Comparison of ENCODE assay signal across 19 cellular contexts in genomic region chr14:71029236-71029781, GRCh38.
A peak's percentile ranks its signal among the peaks of the same experiment; 100 is the strongest.
DNase-seq lines count a peak whose midpoint lies in the region; ATAC-seq and TF ChIP-seq lines count a peak whose summit lies in the region.
"Had no signal": no experiment of that assay in that cellular context is flagged by ENCODE, and none has a peak within 500 bp of the region (broad histone marks: within the 10 kb centered on the region; RNA-seq: fewer than 3 reads in every experiment).

No MANE protein-coding gene starts in this region.

- H3K4me3 Mint-ChIP-seq in stimulated activated naive CD8-positive, alpha-beta T cell treated with anti-CD3 and anti-CD28 coated beads, Interleukin-15, Interleukin-2, amounts not matched to agents 100 ng/mL and 50 ng/mL, for 24 hours: no peak overlapping the region
- no peak overlapping the region for H3K4me3 Mint-ChIP-seq in stimulated activated effector memory CD8-positive, alpha-beta T cell treated with anti-CD3 and anti-CD28 coated beads, Interleukin-12 subunit alpha, Interleukin-12 subunit beta, amount 100 ng/mL, for 72 hours
- H3K4me3 Mint-ChIP-seq: GM23338 had no signal

- H3K36me3 Mint-ChIP-seq in stimulated activated naive CD8-positive, alpha-beta T cell treated with anti-CD3 and anti-CD28 coated beads, Interleukin-15, Interleukin-2, amounts not matched to agents 100 ng/mL and 50 ng/mL, for 24 hours (ENCODE audit: low read depth): peaks cover 55% of the 10 kb centered on the region
- H3K36me3 Mint-ChIP-seq in stimulated activated effector memory CD8-positive, alpha-beta T cell treated with anti-CD3 and anti-CD28 coated beads, Interleukin-12 subunit alpha, Interleukin-12 subunit beta, amount 100 ng/mL, for 72 hours: peaks cover 98% of the 10 kb centered on the region

- no peaks in the 10 kb centered on the region for H3K9me2 ChIP-seq in HCT116 (ENCODE audit: insufficient read depth)

- TF ChIP-seq RAD21 in HCT116 (IDR thresholded peaks at IDR 0.05; ENCODE audit: low read depth): no peak

- no peak for TF ChIP-seq CTCF in HCT116 (IDR thresholded peaks at IDR 0.05 in 2 of 3, conservative IDR thresholded peaks at IDR 0.05 in 1 of 3; ENCODE audit: borderline replicate concordance in 1 of 3, insufficient read depth in 1 of 3, low read depth in 2 of 3, low read length in 2 of 3)

- no peak for ATAC-seq in stimulated activated naive CD8-positive, alpha-beta T cell treated with anti-CD3 and anti-CD28 coated beads, Interleukin-15, Interleukin-2, amounts not matched to agents 100 U/mL and 50 U/mL, for 24 hours
- ATAC-seq in HCT116 (peak; percentile 63), GM19351 (IDR thresholded peaks at IDR 0.05; ENCODE audit: unreplicated experiment) (no peak)
- no peak for ATAC-seq in stimulated activated effector memory CD8-positive, alpha-beta T cell treated with anti-CD3 and anti-CD28 coated beads, Interleukin-12 subunit alpha, Interleukin-12 subunit beta, amount 100 ng/mL, for 72 hours
- ATAC-seq: A549, GM23338 had no signal

- RAD21 ChIA-PET in HCT116 (lab: Charles Lee; ENCODE audit: low non-redundant PET in 1 of 2, low total read pairs in 2 of 2, uncharacterized antibody in 2 of 2, unreplicated experiment in 2 of 2): no interaction called here

- CTCF ChIA-PET in HCT116 (lab: Charles Lee): interaction anchor here (1.4 kb wide), 1 partner anchor 21 kb away, joined by 5 read pairs; no protein-coding TSS in a partner anchor

- H3K9me3 Mint-ChIP-seq in stimulated activated naive CD8-positive, alpha-beta T cell treated with anti-CD3 and anti-CD28 coated beads, Interleukin-15, Interleukin-2, amounts not matched to agents 100 ng/mL and 50 ng/mL, for 24 hours: no peaks in the 10 kb centered on the region
- H3K9me3 Mint-ChIP-seq in stimulated activated effector memory CD8-positive, alpha-beta T cell treated with anti-CD3 and anti-CD28 coated beads, Interleukin-12 subunit alpha, Interleukin-12 subunit beta, amount 100 ng/mL, for 72 hours: no peaks in the 10 kb centered on the region
- H3K9me3 Mint-ChIP-seq: GM23338 had no signal

- intact Hi-C loops in HCT116 (cut with micrococcal nuclease): no loop called here

- H3K27ac Mint-ChIP-seq in stimulated activated naive CD8-positive, alpha-beta T cell treated with anti-CD3 and anti-CD28 coated beads, Interleukin-15, Interleukin-2, amounts not matched to agents 100 ng/mL and 50 ng/mL, for 24 hours: peak overlapping the region; percentile 23
- H3K27ac Mint-ChIP-seq in stimulated activated effector memory CD8-positive, alpha-beta T cell treated with anti-CD3 and anti-CD28 coated beads, Interleukin-12 subunit alpha, Interleukin-12 subunit beta, amount 100 ng/mL, for 72 hours: no peak overlapping the region
- H3K27ac Mint-ChIP-seq: GM23338 had no signal

- H3K27me3 ChIP-seq in HCT116 (ENCODE audit: insufficient read depth, low read length): no peaks in the 10 kb centered on the region
- H3K27me3 ChIP-seq: BLaER1 treated with 17β-estradiol and CSF1 and Interleukin-3, amounts not matched to agents 10 nM and 100 nM had no signal

- no peaks in the 10 kb centered on the region for H3K27me3 Mint-ChIP-seq in stimulated activated naive CD8-positive, alpha-beta T cell treated with anti-CD3 and anti-CD28 coated beads, Interleukin-15, Interleukin-2, amounts not matched to agents 100 ng/mL and 50 ng/mL, for 24 hours

- no peaks in the 10 kb centered on the region for H4K20me1 ChIP-seq in HCT116 (ENCODE audit: insufficient read depth)

- no peak overlapping the region for H3K4me2 ChIP-seq in HCT116 (ENCODE audit: low read length)
- H3K4me2 ChIP-seq: A549; BLaER1 treated with 17β-estradiol and CSF1 and Interleukin-3, amounts not matched to agents 10 nM and 100 nM; GM23338 had no signal

- POLR2A ChIA-PET in HCT116 (lab: Charles Lee): no interaction called here

- no peak for TF ChIP-seq POLR2A in HCT116 (IDR thresholded peaks at IDR 0.05; ENCODE audit: borderline replicate concordance, extremely low read depth, insufficient read depth, insufficient read length)

- BruUV-seq in HCT116 (replicated peaks; lab: Mats Ljungman, UMichigan): no TSS peak

- H3K4me3 ChIP-seq in HCT116 (replicated peaks in 1 of 2; ENCODE audit: low read depth in 1 of 2, low read length in 2 of 2): no peak overlapping the region
- H3K4me3 ChIP-seq: A549; BLaER1 treated with 17β-estradiol and CSF1 and Interleukin-3, amounts not matched to agents 10 nM and 100 nM; GM23338; SK-N-MC had no signal

- H3K9ac ChIP-seq in HCT116 (ENCODE audit: low read length): no peak overlapping the region
- H3K9ac ChIP-seq: BLaER1 treated with 17β-estradiol and CSF1 and Interleukin-3, amounts not matched to agents 10 nM and 100 nM had no signal

- no peak for DNase-seq in stimulated activated naive CD8-positive, alpha-beta T cell treated with anti-CD3 and anti-CD28 coated beads, Interleukin-15, Interleukin-2, amounts not matched to agents 100 U/mL and 50 U/mL, for 24 hours
- DNase-seq in HCT116 (ENCODE audit: low read depth, low spot score): peak; percentile 7
- peak; percentile 22 for DNase-seq in iris pigment epithelial cell (ENCODE audit: low read depth)
- no peak for DNase-seq in NCI-H2081 treated with DMSO at 0.1 percent for 48 hours (lab: John Stamatoyannopoulos, UW)
- DNase-seq in stimulated activated effector memory CD8-positive, alpha-beta T cell treated with anti-CD3 and anti-CD28 coated beads, Interleukin-12 subunit alpha, Interleukin-12 subunit beta, amount 100 ng/mL, for 72 hours (ENCODE audit: low spot score in 2 of 2): no peak
- DNase-seq: COR-L47, GDM1, HCEC 1CT, NCI-H1105 treated with DMSO at 0.1 percent for 48 hours, NCI-H1694, NCI-H748 treated with DMSO at 0.1 percent for 48 hours, OCI-M1, SHP77 had no signal

- peaks cover 12 to 33% of the 10 kb centered on the region in 2 experiments for H3K4me1 ChIP-seq in HCT116 (ENCODE audit: control insufficient read depth in 1 of 2, insufficient read depth in 2 of 2, low read length in 2 of 2)
- H3K4me1 ChIP-seq: A549; BLaER1 treated with 17β-estradiol and CSF1 and Interleukin-3, amounts not matched to agents 10 nM and 100 nM had no signal

- H2AFZ ChIP-seq in HCT116 (ENCODE audit: low read depth, low read length, poor library complexity, severe bottlenecking): no peak overlapping the region
- H2AFZ ChIP-seq: GM23338 had no signal

- no peaks in the 10 kb centered on the region for H3K4me1 Mint-ChIP-seq in stimulated activated naive CD8-positive, alpha-beta T cell treated with anti-CD3 and anti-CD28 coated beads, Interleukin-15, Interleukin-2, amounts not matched to agents 100 ng/mL and 50 ng/mL, for 24 hours (ENCODE audit: low read depth)
- H3K4me1 Mint-ChIP-seq in stimulated activated effector memory CD8-positive, alpha-beta T cell treated with anti-CD3 and anti-CD28 coated beads, Interleukin-12 subunit alpha, Interleukin-12 subunit beta, amount 100 ng/mL, for 72 hours: peaks cover 6% of the 10 kb centered on the region
- H3K4me1 Mint-ChIP-seq: GM23338 had no signal

- peak overlapping the region; percentile 77; the same call in 1 of the 2 replicates for H3K27ac ChIP-seq in HCT116 (ENCODE audit: low read depth, low read length)
- H3K27ac ChIP-seq: A549; BLaER1 treated with 17β-estradiol and CSF1 and Interleukin-3, amounts not matched to agents 10 nM and 100 nM; SK-N-MC had no signal

- H3K9me3 ChIP-seq in HCT116 (ENCODE audit: control insufficient read depth in 1 of 2, insufficient read depth in 1 of 2, low read depth in 1 of 2, low read length in 2 of 2): no peaks in the 10 kb centered on the region
- H3K9me3 ChIP-seq: A549; BLaER1 treated with 17β-estradiol and CSF1 and Interleukin-3, amounts not matched to agents 10 nM and 100 nM had no signal

- H3K36me3 ChIP-seq in HCT116 (ENCODE audit: control insufficient read depth in 1 of 2, insufficient read depth in 2 of 2, low read length in 2 of 2): peaks cover 3% of the 10 kb centered on the region in 2 experiments; a peak in 1 of 4 replicates

- no peaks in the 10 kb centered on the region for H3K79me2 ChIP-seq in HCT116 (ENCODE audit: insufficient read depth, low read length)

TF ChIP-seq in HCT116, 20 proteins besides CTCF, POLR2A, EP300 and RAD21:
- TF ChIP-seq YY1 (IDR thresholded peaks at IDR 0.05; ENCODE audit: extremely low read depth, insufficient replicate concordance, low read depth, low read length) (no peak), JUND (IDR thresholded peaks at IDR 0.05) (peak; percentile 61; the same call in 1 of the 2 replicates), SP1 (IDR thresholded peaks at IDR 0.05; ENCODE audit: low read depth) (peak; percentile 72), CEBPB (IDR thresholded peaks at IDR 0.05; ENCODE audit: low read depth) (peak; percentile 36; the same call in 1 of the 2 replicates), FOSL1 (IDR thresholded peaks at IDR 0.05; ENCODE audit: low read depth) (peak; percentile 41; the same call in 1 of the 2 replicates)

Comparison
In these comparisons a context has a peak if more than half of its experiments do, and no peak if none do; other contexts are left out.
1. DNase-seq: peak in HCT116 (single experiment) and iris pigment epithelial cell (single experiment); none in stimulated activated naive CD8-positive, alpha-beta T cell treated with anti-CD3 and anti-CD28 coated beads, Interleukin-15, Interleukin-2, amounts not matched to agents 100 U/mL and 50 U/mL, for 24 hours (single experiment), NCI-H2081 treated with DMSO at 0.1 percent for 48 hours (single experiment) and stimulated activated effector memory CD8-positive, alpha-beta T cell treated with anti-CD3 and anti-CD28 coated beads, Interleukin-12 subunit alpha, Interleukin-12 subunit beta, amount 100 ng/mL, for 72 hours (0 of 2).